Comparison of ENCODE assay signal across 8 cellular contexts in genomic region chr21:44911384-44912157, GRCh38. TPM values are rescaled to one million over a fixed set of nuclear protein-coding genes. Genes with fewer than 3 reads are reported as not detected.
A peak's percentile ranks its signal among the peaks of the same experiment; 100 is the strongest.
DNase-seq lines count a peak whose midpoint lies in the region; ATAC-seq and TF ChIP-seq lines count a peak whose summit lies in the region.

No MANE protein-coding gene starts in this region.

- WGBS in psoas muscle, 3 donors, result 39 to 58% (median 42%) methylated on average over 18 to 19 of the region's 19 CpGs

- DNase-seq in NCI-H69 (lab: John Stamatoyannopoulos, UW) (peak; percentile 95), foreskin keratinocyte (no peak), psoas muscle (peak; percentile 56 to 79)
- DNase-seq in activated T-cell treated with anti-CD3 and anti-CD28 coated beads, Interleukin-2, amount 50 U/mL, for 24 hours, result peak; percentile 79

- no peak overlapping the region for H3K27ac ChIP-seq in foreskin keratinocyte
- H3K27ac ChIP-seq in psoas muscle, result no peak overlapping the region

- peaks cover 51% of the 10 kb centered on the region for H3K36me3 Mint-ChIP-seq in activated T-cell treated with anti-CD3 and anti-CD28 coated beads, Interleukin-2, amount 50 U/mL, for 24 hours (ENCODE audit: low read depth)

- no peaks in the 10 kb centered on the region for H3K9me3 Mint-ChIP-seq in activated T-cell treated with anti-CD3 and anti-CD28 coated beads, Interleukin-2, amount 50 U/mL, for 24 hours

- ATAC-seq in GM18909 (IDR thresholded peaks at IDR 0.05; ENCODE audit: poor library complexity, unreplicated experiment) (peak; percentile 53), foreskin keratinocyte (peak; percentile 64), psoas muscle (peak; percentile 56 to 77 (median 66)), GM18867 (IDR thresholded peaks at IDR 0.05; ENCODE audit: unreplicated experiment) (no peak), GM19397 (IDR thresholded peaks at IDR 0.05; ENCODE audit: unreplicated experiment) (no peak), HG03460 (IDR thresholded peaks at IDR 0.05; ENCODE audit: unreplicated experiment) (no peak)

- no peaks in the 10 kb centered on the region for H3K9me3 ChIP-seq in psoas muscle

- no peak overlapping the region for H3K4me3 ChIP-seq in psoas muscle

- TF ChIP-seq CTCF in foreskin keratinocyte (conservative IDR thresholded peaks at IDR 0.05), result peak; percentile 76
- no peak for TF ChIP-seq CTCF in psoas muscle (IDR thresholded peaks at IDR 0.05)

- H3K4me3 Mint-ChIP-seq in activated T-cell treated with anti-CD3 and anti-CD28 coated beads, Interleukin-2, amount 50 U/mL, for 24 hours, result peak overlapping the region; percentile 65

- H3K36me3 ChIP-seq in psoas muscle (ENCODE audit: insufficient read depth in 1 of 2, low read depth in 1 of 2), result no peaks in the 10 kb centered on the region

- no peaks in the 10 kb centered on the region for H3K27me3 Mint-ChIP-seq in activated T-cell treated with anti-CD3 and anti-CD28 coated beads, Interleukin-2, amount 50 U/mL, for 24 hours

- H3K4me1 ChIP-seq in foreskin keratinocyte (peaks cover 20% of the 10 kb centered on the region), psoas muscle (peaks cover 9% of the 10 kb centered on the region)

- H3K27me3 ChIP-seq in foreskin keratinocyte (peaks cover 4% of the 10 kb centered on the region), psoas muscle (ENCODE audit: insufficient read depth in 3 of 3, low read length in 2 of 3) (no peaks in the 10 kb centered on the region)

- intact Hi-C loops in psoas muscle (cut with DNase I), result no loop called here

- peak overlapping the region; percentile 95 for H3K27ac Mint-ChIP-seq in activated T-cell treated with anti-CD3 and anti-CD28 coated beads, Interleukin-2, amount 50 U/mL, for 24 hours

- H3K4me1 Mint-ChIP-seq in activated T-cell treated with anti-CD3 and anti-CD28 coated beads, Interleukin-2, amount 50 U/mL, for 24 hours (ENCODE audit: low read depth), result peaks cover 82% of the 10 kb centered on the region

RNA-seq across cellular contexts. Expression of gene ITGB2, which starts 9.1 kb away (rescaled TPM):
- 6.4 and 6.5 TPM in 2 replicates for total RNA-seq in foreskin keratinocyte
- polyA plus RNA-seq in foreskin keratinocyte, result 5.0 and 5.2 TPM in 2 replicates
- total RNA-seq in psoas muscle, result 10 to 100 TPM in 3 of 4 donors, 1 to 10 TPM in 1; 8.3 to 11.7 (median 11.0) TPM
- polyA plus RNA-seq in psoas muscle, result 1 to 10 TPM; 2.5 to 4.6 (median 2.7) TPM

RNA-seq across cellular contexts. Expression of gene SLX9, which starts 28.3 kb away (rescaled TPM):
- total RNA-seq in foreskin keratinocyte, result 39.7 and 54.7 TPM in 2 replicates
- 54.8 and 73.8 TPM in 2 replicates for polyA plus RNA-seq in foreskin keratinocyte
- 10 to 100 TPM; 26.3 to 58.0 (median 32.5) TPM for total RNA-seq in psoas muscle
- 10 to 100 TPM; 20.2 to 69.2 (median 26.7) TPM for polyA plus RNA-seq in psoas muscle

RNA-seq across cellular contexts. Expression of gene PTTG1IP, which starts 38.1 kb away (rescaled TPM):
- total RNA-seq in foreskin keratinocyte (116 and 149 TPM in 2 replicates), psoas muscle (10 to 100 TPM; 49.6 to 72.1 (median 66.5) TPM)
- polyA plus RNA-seq in foreskin keratinocyte (92.9 and 104 TPM in 2 replicates), psoas muscle (100 to 1,000 TPM in 1 of 3 donors, 10 to 100 TPM in 2; 57.1 to 108 (median 69.3) TPM)

Comparison
In these comparisons a context has a peak if more than half of its experiments do, and no peak if none do; other contexts are left out.
1. ATAC-seq: peak in GM18909 (single experiment), foreskin keratinocyte (single experiment) and psoas muscle (4 of 4); none in GM18867 (single experiment), GM19397 (single experiment) and HG03460 (single experiment).
2. DNase-seq: peak in NCI-H69 (single experiment), activated T-cell treated with anti-CD3 and anti-CD28 coated beads, Interleukin-2, amount 50 U/mL, for 24 hours (single experiment) and psoas muscle (2 of 2); none in foreskin keratinocyte (0 of 2).